ENCODE assay signal across 28 cellular contexts in genomic region chrX:83997781-83998180, GRCh38.
"Had no signal": no experiment of that assay in that cellular context is flagged by ENCODE, and none has a peak within 500 bp of the region (broad histone marks: within the 10 kb centered on the region; RNA-seq: fewer than 3 reads in every experiment).

No MANE protein-coding gene starts in this region.

- H3K27ac Mint-ChIP-seq: stimulated activated effector memory CD8-positive, alpha-beta T cell treated with anti-CD3 and anti-CD28 coated beads, Interleukin-12 subunit alpha, Interleukin-12 subunit beta, amount 100 ng/mL, for 72 hours; stimulated activated memory B cell treated with anti-CD40 and anti-IgM and Interleukin-4, amounts not matched to agents 10 μg/mL and 1 μg/mL and 100 μg/mL, for 72 hours; stimulated activated naive B cell treated with anti-CD40 and anti-IgM and Interleukin-4, amounts not matched to agents 10 μg/mL and 1 μg/mL and 100 μg/mL, for 72 hours; stimulated activated naive CD8-positive, alpha-beta T cell treated with anti-CD3 and anti-CD28 coated beads, Interleukin-15, amount 100 ng/mL, for 72 hours; stimulated activated naive CD8-positive, alpha-beta T cell treated with anti-CD3 and anti-CD28 coated beads, Interleukin-15, Interleukin-2, amounts not matched to agents 100 ng/mL and 50 ng/mL, for 24 hours; type B pancreatic cell had no signal

- DNase-seq: stimulated activated CD4-positive, alpha-beta T cell treated with anti-CD3 and anti-CD28 coated beads, Interleukin-2, amount 100 ng/mL, for 48 hours; stimulated activated CD4-positive, alpha-beta T cell treated with anti-CD3 and anti-CD28 coated beads, Interleukin-4, amount 100 ng/mL, for 1 hour; stimulated activated CD4-positive, alpha-beta T cell treated with anti-CD3 and anti-CD28 coated beads, Interleukin-4, amount 100 ng/mL, for 24 hours; stimulated activated CD4-positive, alpha-beta T cell treated with anti-CD3 and anti-CD28 coated beads, Interleukin-4, amount 100 ng/mL, for 4 hours; stimulated activated CD8-positive, alpha-beta memory T cell treated with anti-CD3 and anti-CD28 coated beads, Interleukin-4, amount 100 ng/mL, for 48 hours; stimulated activated naive B cell treated with anti-CD40 and anti-IgM and Interleukin-4, amounts not matched to agents 10 μg/mL and 1 μg/mL and 100 μg/mL, for 72 hours; stimulated activated naive CD4-positive, alpha-beta T cell; stimulated activated naive CD4-positive, alpha-beta T cell treated with Interleukin-2 at 50 U/mL for 16 hours; stimulated activated naive CD8-positive, alpha-beta T cell treated with anti-CD3 and anti-CD28 coated beads, Interleukin-15, amount 100 ng/mL, for 72 hours; stimulated activated naive CD8-positive, alpha-beta T cell treated with anti-CD3 and anti-CD28 coated beads, Interleukin-15, Interleukin-2, amounts not matched to agents 100 U/mL and 50 U/mL, for 24 hours; stomach; substantia nigra; testis; thyroid gland; tibial artery; transverse colon; trophoblast cell; upper lobe of left lung; upper lobe of right lung; uterus had no signal

- H3K4me1 ChIP-seq: stomach, suprapubic skin, testis, thyroid gland, tibial artery, tibial nerve, transverse colon, upper lobe of left lung, upper lobe of right lung, uterus, vagina had no signal

- H3K4me1 Mint-ChIP-seq: stimulated activated effector memory CD8-positive, alpha-beta T cell treated with anti-CD3 and anti-CD28 coated beads, Interleukin-12 subunit alpha, Interleukin-12 subunit beta, amount 100 ng/mL, for 72 hours; stimulated activated memory B cell treated with anti-CD40 and anti-IgM and Interleukin-4, amounts not matched to agents 10 μg/mL and 1 μg/mL and 100 μg/mL, for 72 hours; stimulated activated naive B cell treated with anti-CD40 and anti-IgM and Interleukin-4, amounts not matched to agents 10 μg/mL and 1 μg/mL and 100 μg/mL, for 72 hours; stimulated activated naive CD8-positive, alpha-beta T cell treated with anti-CD3 and anti-CD28 coated beads, Interleukin-15, amount 100 ng/mL, for 72 hours had no signal

- H3K9me3 Mint-ChIP-seq: stimulated activated memory B cell treated with anti-CD40 and anti-IgM and Interleukin-4, amounts not matched to agents 10 μg/mL and 1 μg/mL and 100 μg/mL, for 72 hours; stimulated activated naive B cell treated with anti-CD40 and anti-IgM and Interleukin-4, amounts not matched to agents 10 μg/mL and 1 μg/mL and 100 μg/mL, for 72 hours; stimulated activated naive CD8-positive, alpha-beta T cell treated with anti-CD3 and anti-CD28 coated beads, Interleukin-15, amount 100 ng/mL, for 72 hours; stimulated activated naive CD8-positive, alpha-beta T cell treated with anti-CD3 and anti-CD28 coated beads, Interleukin-15, Interleukin-2, amounts not matched to agents 100 ng/mL and 50 ng/mL, for 24 hours; type B pancreatic cell had no signal

- ATAC-seq: stimulated activated effector memory CD8-positive, alpha-beta T cell treated with anti-CD3 and anti-CD28 coated beads, Interleukin-12 subunit alpha, Interleukin-12 subunit beta, amount 100 ng/mL, for 72 hours; stimulated activated memory B cell treated with anti-CD40 and anti-IgM and Interleukin-4, amounts not matched to agents 10 μg/mL and 1 μg/mL and 100 μg/mL, for 72 hours; stimulated activated naive B cell treated with anti-CD40 and anti-IgM and Interleukin-4, amounts not matched to agents 10 μg/mL and 1 μg/mL and 100 μg/mL, for 72 hours; stimulated activated naive CD8-positive, alpha-beta T cell treated with anti-CD3 and anti-CD28 coated beads, Interleukin-15, amount 100 ng/mL, for 72 hours; stimulated activated naive CD8-positive, alpha-beta T cell treated with anti-CD3 and anti-CD28 coated beads, Interleukin-15, Interleukin-2, amounts not matched to agents 100 U/mL and 50 U/mL, for 24 hours; upper lobe of right lung had no signal

- H3K4me3 Mint-ChIP-seq: stimulated activated effector memory CD8-positive, alpha-beta T cell treated with anti-CD3 and anti-CD28 coated beads, Interleukin-12 subunit alpha, Interleukin-12 subunit beta, amount 100 ng/mL, for 72 hours; stimulated activated memory B cell treated with anti-CD40 and anti-IgM and Interleukin-4, amounts not matched to agents 10 μg/mL and 1 μg/mL and 100 μg/mL, for 72 hours; stimulated activated naive B cell treated with anti-CD40 and anti-IgM and Interleukin-4, amounts not matched to agents 10 μg/mL and 1 μg/mL and 100 μg/mL, for 72 hours; stimulated activated naive CD8-positive, alpha-beta T cell treated with anti-CD3 and anti-CD28 coated beads, Interleukin-15, amount 100 ng/mL, for 72 hours; stimulated activated naive CD8-positive, alpha-beta T cell treated with anti-CD3 and anti-CD28 coated beads, Interleukin-15, Interleukin-2, amounts not matched to agents 100 ng/mL and 50 ng/mL, for 24 hours; type B pancreatic cell had no signal

- H3K27me3 Mint-ChIP-seq: stimulated activated memory B cell treated with anti-CD40 and anti-IgM and Interleukin-4, amounts not matched to agents 10 μg/mL and 1 μg/mL and 100 μg/mL, for 72 hours; stimulated activated naive B cell treated with anti-CD40 and anti-IgM and Interleukin-4, amounts not matched to agents 10 μg/mL and 1 μg/mL and 100 μg/mL, for 72 hours; stimulated activated naive CD8-positive, alpha-beta T cell treated with anti-CD3 and anti-CD28 coated beads, Interleukin-15, amount 100 ng/mL, for 72 hours; stimulated activated naive CD8-positive, alpha-beta T cell treated with anti-CD3 and anti-CD28 coated beads, Interleukin-15, Interleukin-2, amounts not matched to agents 100 ng/mL and 50 ng/mL, for 24 hours; type B pancreatic cell had no signal

- H3K36me3 Mint-ChIP-seq: stimulated activated effector memory CD8-positive, alpha-beta T cell treated with anti-CD3 and anti-CD28 coated beads, Interleukin-12 subunit alpha, Interleukin-12 subunit beta, amount 100 ng/mL, for 72 hours; stimulated activated memory B cell treated with anti-CD40 and anti-IgM and Interleukin-4, amounts not matched to agents 10 μg/mL and 1 μg/mL and 100 μg/mL, for 72 hours; stimulated activated naive B cell treated with anti-CD40 and anti-IgM and Interleukin-4, amounts not matched to agents 10 μg/mL and 1 μg/mL and 100 μg/mL, for 72 hours; type B pancreatic cell had no signal

- H3K27me3 ChIP-seq: stomach, suprapubic skin, testis, thyroid gland, tibial artery, tibial nerve, transverse colon, upper lobe of left lung, upper lobe of right lung, uterus had no signal

- H3K36me3 ChIP-seq: stomach, suprapubic skin, thoracic aorta, thyroid gland, tibial artery, tibial nerve, transverse colon, upper lobe of left lung, upper lobe of right lung, uterus, vagina had no signal

- H3K9me3 ChIP-seq: suprapubic skin, testis, thoracic aorta, thyroid gland, tibial artery, tibial nerve, transverse colon, upper lobe of left lung, upper lobe of right lung, uterus, vagina had no signal

- H3K4me3 ChIP-seq: stomach, suprapubic skin, testis, thoracic aorta, thyroid gland, tibial artery, tibial nerve, transverse colon, upper lobe of left lung, upper lobe of right lung, uterus, vagina had no signal

- H3K27ac ChIP-seq: stomach, suprapubic skin, testis, thoracic aorta, thyroid gland, tibial artery, tibial nerve, transverse colon, upper lobe of left lung, upper lobe of right lung, uterus, vagina had no signal
